ENCODE assay signal across 2 cellular contexts in genomic region chr22:23061471-23062280, GRCh38.
TF ChIP-seq lines count a peak whose summit lies in the region.

No MANE protein-coding gene starts in this region.

TF ChIP-seq in SK-N-SH, 30 proteins besides CTCF, POLR2A, EP300 and RAD21 (continued from another document):
- TF ChIP-seq MXI1 (IDR thresholded peaks at IDR 0.05; ENCODE audit: low read depth, low read length) (no peak), FOXM1 (IDR thresholded peaks at IDR 0.05; ENCODE audit: low read depth) (no peak), RXRA (IDR thresholded peaks at IDR 0.05; ENCODE audit: borderline replicate concordance, low read depth) (no peak), FOSL2 (IDR thresholded peaks at IDR 0.05; ENCODE audit: borderline replicate concordance, low read depth) (no peak)

TF ChIP-seq in SK-N-SH treated with all-trans-retinoic acid at 6 μM for 48 hours, 23 proteins besides CTCF, POLR2A, EP300 and RAD21 (continued from another document):
- TF ChIP-seq CSDC2 (CRISPR knock-in tag; IDR thresholded peaks at IDR 0.05) (no peak), ZNF8 (CRISPR knock-in tag; IDR thresholded peaks at IDR 0.05) (no peak), BACH2 (CRISPR knock-in tag; IDR thresholded peaks at IDR 0.05; ENCODE audit: borderline replicate concordance) (no peak), PATZ1 (CRISPR knock-in tag; IDR thresholded peaks at IDR 0.05; ENCODE audit: borderline replicate concordance) (no peak), ARNTL (CRISPR knock-in tag; IDR thresholded peaks at IDR 0.05; ENCODE audit: borderline replicate concordance, low read depth) (no peak)
